7 cellular contexts compared by ENCODE assay signal in the genomic region with DNA sequence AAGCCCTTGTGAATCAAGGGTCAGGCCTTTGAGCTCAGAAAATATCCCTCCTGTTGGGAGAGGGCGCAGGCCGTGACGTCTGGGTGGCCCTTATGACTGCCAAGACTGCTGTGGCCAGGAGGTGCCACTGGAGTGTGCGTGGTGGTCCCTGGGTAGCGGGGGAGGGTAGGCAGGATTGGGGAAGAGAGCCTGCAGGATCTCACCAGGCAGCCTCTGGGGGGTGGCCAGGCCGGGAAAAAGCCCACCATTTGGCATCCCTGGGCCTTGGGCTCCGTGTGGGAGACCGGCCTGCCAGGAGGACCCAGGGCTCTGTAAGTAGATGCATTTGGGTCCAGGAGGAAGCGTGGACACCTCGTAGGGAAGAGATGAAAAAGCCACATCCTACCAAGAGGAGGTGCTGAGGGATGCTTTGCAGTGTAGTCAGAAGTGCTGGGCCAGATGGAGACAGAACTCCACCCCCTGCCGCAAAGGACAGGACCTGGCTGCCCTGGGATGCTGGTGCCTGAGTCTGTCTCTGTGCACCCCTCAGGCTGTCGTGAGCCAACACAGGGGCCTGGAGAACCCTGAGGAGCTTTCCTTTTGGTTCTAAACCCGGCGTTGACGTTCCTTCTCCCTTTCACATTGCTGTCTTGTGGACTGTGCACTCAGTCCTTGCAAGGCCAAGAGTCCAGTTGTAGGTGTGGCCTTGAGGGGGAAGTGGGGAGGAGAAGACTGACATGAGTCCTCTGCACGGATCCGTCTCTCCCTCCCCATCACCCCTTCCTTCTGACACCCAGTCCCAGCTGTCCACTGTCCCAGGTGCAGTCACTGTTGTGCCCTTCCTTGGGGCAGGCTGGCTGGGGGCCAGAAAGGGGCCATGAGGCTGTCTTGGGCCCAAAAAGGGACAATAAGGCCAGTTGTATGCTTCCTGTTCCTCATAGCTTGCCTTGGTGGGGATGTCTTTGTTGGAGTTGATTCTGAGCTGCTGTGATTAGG. TPM values are rescaled to one million over a fixed set of nuclear protein-coding genes. Genes with fewer than 3 reads are reported as not detected.
A peak's percentile ranks its signal among the peaks of the same experiment; 100 is the strongest.
DNase-seq lines count a peak whose midpoint lies in the region; ATAC-seq and TF ChIP-seq lines count a peak whose summit lies in the region.

No MANE protein-coding gene starts in this region.

- TF ChIP-seq CTCF in BE2C (IDR thresholded peaks at IDR 0.05; ENCODE audit: low read depth, low read length) = no peak

- peak overlapping the region; percentile 17 for H3K4me3 Mint-ChIP-seq in stimulated activated memory B cell treated with anti-CD40 and anti-IgM and Interleukin-4, amounts not matched to agents 10 μg/mL and 1 μg/mL and 100 μg/mL, for 72 hours

- H3K9me3 ChIP-seq in BE2C = no peaks in the 10 kb centered on the region

- H3K4me1 Mint-ChIP-seq in stimulated activated memory B cell treated with anti-CD40 and anti-IgM and Interleukin-4, amounts not matched to agents 10 μg/mL and 1 μg/mL and 100 μg/mL, for 72 hours = peaks cover 35% of the 10 kb centered on the region

- peaks cover 8% of the 10 kb centered on the region for H3K4me1 ChIP-seq in BE2C

- H3K27me3 ChIP-seq in BE2C = no peaks in the 10 kb centered on the region

- no peak overlapping the region; the same call in 1 of the 2 replicates for H3K4me3 ChIP-seq in BE2C (ENCODE audit: low read depth, low read length)

- DNase-seq in OCI-M1 (lab: John Stamatoyannopoulos, UW) (peak; percentile 34), iPS-NIHi7 (ENCODE audit: extremely low spot score) (peak; percentile 8), Kasumi-1 (lab: John Stamatoyannopoulos, UW) (no peak), cerebellar nuclear complex (lab: John Stamatoyannopoulos, UW) (no peak), BE2C (no peak)

- H3K9me3 Mint-ChIP-seq in stimulated activated memory B cell treated with anti-CD40 and anti-IgM and Interleukin-4, amounts not matched to agents 10 μg/mL and 1 μg/mL and 100 μg/mL, for 72 hours = no peaks in the 10 kb centered on the region

- H3K27ac Mint-ChIP-seq in stimulated activated memory B cell treated with anti-CD40 and anti-IgM and Interleukin-4, amounts not matched to agents 10 μg/mL and 1 μg/mL and 100 μg/mL, for 72 hours = peak overlapping the region; percentile 12

- H3K27me3 Mint-ChIP-seq in stimulated activated memory B cell treated with anti-CD40 and anti-IgM and Interleukin-4, amounts not matched to agents 10 μg/mL and 1 μg/mL and 100 μg/mL, for 72 hours = no peaks in the 10 kb centered on the region

- peak; percentile 8 for ATAC-seq in GM21723 (IDR thresholded peaks at IDR 0.05; ENCODE audit: unreplicated experiment)
- ATAC-seq in stimulated activated memory B cell treated with anti-CD40 and anti-IgM and Interleukin-4, amounts not matched to agents 10 μg/mL and 1 μg/mL and 100 μg/mL, for 72 hours = no peak

- H3K36me3 ChIP-seq in BE2C = no peaks in the 10 kb centered on the region

- H3K36me3 Mint-ChIP-seq in stimulated activated memory B cell treated with anti-CD40 and anti-IgM and Interleukin-4, amounts not matched to agents 10 μg/mL and 1 μg/mL and 100 μg/mL, for 72 hours = peaks cover 6% of the 10 kb centered on the region

RNA-seq across cellular contexts. Expression of gene MIEF1, which starts 12.7 kb away (rescaled TPM):
- 117 TPM for polyA plus RNA-seq in BE2C (2012; ENCODE audit: insufficient read depth, insufficient read length, low read depth)

RNA-seq across cellular contexts. Expression of gene ATF4, which starts 31.0 kb away (rescaled TPM):
- 1,602 TPM for polyA plus RNA-seq in BE2C (2012; ENCODE audit: insufficient read depth, insufficient read length, low read depth)

RNA-seq across cellular contexts. Expression of gene MGAT3, which starts 32.6 kb away (rescaled TPM):
- polyA plus RNA-seq in BE2C (2012; ENCODE audit: insufficient read depth, insufficient read length, low read depth) = 10.8 TPM

RNA-seq across cellular contexts. Expression of gene RPS19BP1, which starts 43.2 kb away (rescaled TPM):
- polyA plus RNA-seq in BE2C (2012; ENCODE audit: insufficient read depth, insufficient read length, low read depth) = 624 TPM

Comparison
In these comparisons a context has a peak if more than half of its experiments do, and no peak if none do; other contexts are left out.
1. DNase-seq: peak in OCI-M1 (single experiment) and iPS-NIHi7 (single experiment); none in Kasumi-1 (0 of 2), cerebellar nuclear complex (0 of 2) and BE2C (single experiment).